ENCODE assay signal across 8 cellular contexts in genomic region chr3:122021811-122022401, GRCh38. TPM values are rescaled to one million over a fixed set of nuclear protein-coding genes. Genes with fewer than 3 reads are reported as not detected.
DNase-seq lines count a peak whose midpoint lies in the region; ATAC-seq and TF ChIP-seq lines count a peak whose summit lies in the region.

Gene ILDR1, minus strand, starts transcription at chr3:122022247. Its CDS starts 170 bp downstream, at chr3:122022077.

- TF ChIP-seq RAD21 in Ishikawa (IDR thresholded peaks at IDR 0.05; ENCODE audit: low read depth), result 0 out of 2 replicates have a peak, but pooled peaks have one; percentile 1

- H3K4me1 Mint-ChIP-seq in activated T-helper 17 cell treated with anti-CD3 and anti-CD28 coated beads, Interleukin-2, amount 50 U/mL, for 72 hours, result no peaks in the 10 kb centered on the region
- peaks cover 37% of the 10 kb centered on the region for H3K4me1 Mint-ChIP-seq in memory B cell

- no peaks in the 10 kb centered on the region for H3K36me3 Mint-ChIP-seq in activated T-helper 17 cell treated with anti-CD3 and anti-CD28 coated beads, Interleukin-2, amount 50 U/mL, for 72 hours (ENCODE audit: low read depth)
- peaks cover 3% of the 10 kb centered on the region for H3K36me3 Mint-ChIP-seq in memory B cell

- peaks cover 29% of the 10 kb centered on the region for H3K27me3 Mint-ChIP-seq in activated T-helper 17 cell treated with anti-CD3 and anti-CD28 coated beads, Interleukin-2, amount 50 U/mL, for 72 hours
- no peaks in the 10 kb centered on the region for H3K27me3 Mint-ChIP-seq in memory B cell

- ATAC-seq in GM18868 (IDR thresholded peaks at IDR 0.05; ENCODE audit: unreplicated experiment) (peak; percentile 44), memory B cell (ENCODE audit: low read depth) (peak; percentile 82)
- peak; percentile 44 for ATAC-seq in activated T-helper 17 cell treated with anti-CD3 and anti-CD28 coated beads, Interleukin-2, amount 50 U/mL, for 72 hours (replicated peaks)

- H3K9me3 Mint-ChIP-seq in activated T-helper 17 cell treated with anti-CD3 and anti-CD28 coated beads, Interleukin-2, amount 50 U/mL, for 72 hours, result no peaks in the 10 kb centered on the region
- H3K9me3 Mint-ChIP-seq in memory B cell, result no peaks in the 10 kb centered on the region

- TF ChIP-seq CTCF in 22Rv1 (IDR thresholded peaks at IDR 0.05), result no peak

- DNase-seq in memory B cell (ENCODE audit: low spot score in 2 of 2), result peak; percentile 56 to 57
- no peak for DNase-seq in HCEC 1CT
- no peak for DNase-seq in NOMO-1 treated with DMSO at 0.1 percent for 48 hours (lab: John Stamatoyannopoulos, UW; ENCODE audit: unreplicated experiment)
- DNase-seq in kidney glomerular epithelial cell (lab: John Stamatoyannopoulos, UW), result no peak

- no peak for TF ChIP-seq EP300 in Ishikawa (IDR thresholded peaks at IDR 0.05; ENCODE audit: borderline replicate concordance)

- H3K27ac ChIP-seq in 22Rv1, result peak within 1 kb of the TSS; percentile 67

- H3K4me3 Mint-ChIP-seq in activated T-helper 17 cell treated with anti-CD3 and anti-CD28 coated beads, Interleukin-2, amount 50 U/mL, for 72 hours, result peak within 1 kb of the TSS; percentile 65
- H3K4me3 Mint-ChIP-seq in memory B cell, result peak within 1 kb of the TSS; percentile 90

- H3K27ac Mint-ChIP-seq in activated T-helper 17 cell treated with anti-CD3 and anti-CD28 coated beads, Interleukin-2, amount 50 U/mL, for 72 hours, result no peak within 1 kb of the TSS
- H3K27ac Mint-ChIP-seq in memory B cell, result peak within 1 kb of the TSS; percentile 79

TF ChIP-seq in Ishikawa, 13 proteins besides CTCF, POLR2A, EP300 and RAD21:
- TF ChIP-seq ZBTB7A (IDR thresholded peaks at IDR 0.05; ENCODE audit: low read depth), result peak; percentile 86
- TF ChIP-seq USF1 (IDR thresholded peaks at IDR 0.05), result no peak
- TF ChIP-seq FOXM1 (IDR thresholded peaks at IDR 0.05; ENCODE audit: borderline replicate concordance, low read depth), result 0 out of 2 replicates have a peak, but pooled peaks have one; percentile 32
- no peak for TF ChIP-seq REST (IDR thresholded peaks at IDR 0.05; ENCODE audit: low read depth)
- TF ChIP-seq TAF1 (IDR thresholded peaks at IDR 0.05; ENCODE audit: low read depth), result 0 out of 2 replicates have a peak, but pooled peaks have one; percentile 23
- TF ChIP-seq TCF12 (IDR thresholded peaks at IDR 0.05; ENCODE audit: low read depth), result 0 out of 2 replicates have a peak, but pooled peaks have one; percentile 24
- no peak for TF ChIP-seq CEBPB (IDR thresholded peaks at IDR 0.05)
- peak; percentile 66 for TF ChIP-seq MAX (IDR thresholded peaks at IDR 0.05)
- TF ChIP-seq NFIC (IDR thresholded peaks at IDR 0.05), result peak; percentile 53; the same call in 1 of the 2 replicates
- peak; percentile 76; the same call in 1 of the 2 replicates for TF ChIP-seq YY1 (IDR thresholded peaks at IDR 0.05; ENCODE audit: low read depth)
- TF ChIP-seq EGR1 (IDR thresholded peaks at IDR 0.05), result peak; percentile 49; the same call in 1 of the 2 replicates
- TF ChIP-seq TEAD4 (IDR thresholded peaks at IDR 0.05), result no peak; the same call in 1 of the 2 replicates
- TF ChIP-seq CREB1 (IDR thresholded peaks at IDR 0.05; ENCODE audit: low read depth), result no peak
TF ChIP-seq in Ishikawa: peak in this region for 8.

RNA-seq across cellular contexts. Expression of gene ILDR1, which starts in this region (rescaled TPM):
- total RNA-seq in activated T-helper 17 cell treated with anti-CD3 and anti-CD28 coated beads, Interleukin-2, amount 50 U/mL, for 72 hours, result 1 to 10 TPM in 1 of 2 donors, under 1 TPM in 1; 0.21 to 1.4 TPM

Comparison
In these comparisons a context has a peak if more than half of its experiments do, and no peak if none do; other contexts are left out.
1. DNase-seq: peak in memory B cell (2 of 2); none in HCEC 1CT (single experiment), NOMO-1 treated with DMSO at 0.1 percent for 48 hours (single experiment) and kidney glomerular epithelial cell (single experiment).
2. Peak in every context shown above with its lines, with median percentiles within 50 percentile points of each other: ATAC-seq.